1 cellular context compared by ENCODE assay signal in the genomic region with DNA sequence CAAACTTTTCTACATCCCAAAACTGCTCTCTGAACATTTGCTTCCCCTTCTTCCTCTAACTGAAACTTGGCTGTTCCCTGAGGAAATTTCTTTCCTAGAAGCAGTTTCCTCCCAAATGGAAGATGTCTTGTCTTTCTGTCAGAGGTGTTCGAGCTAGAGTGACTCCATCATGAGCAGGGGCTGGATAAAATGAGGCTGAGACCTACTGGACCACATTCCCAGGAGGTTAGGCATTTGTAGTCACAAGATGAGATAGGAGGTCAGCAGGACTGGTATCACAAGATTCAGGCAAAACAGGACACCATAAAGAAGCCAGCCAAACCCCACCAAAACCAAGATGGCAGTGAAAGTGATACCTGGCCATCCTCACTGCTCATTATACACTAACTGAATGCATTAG.
A peak's percentile ranks its signal among the peaks of the same experiment; 100 is the strongest.
TF ChIP-seq lines count a peak whose summit lies in the region.

No MANE protein-coding gene starts in this region.

TF ChIP-seq in A549, 52 proteins besides CTCF, POLR2A, EP300 and RAD21 (continued from another document):
- TF ChIP-seq, protein P1, sequence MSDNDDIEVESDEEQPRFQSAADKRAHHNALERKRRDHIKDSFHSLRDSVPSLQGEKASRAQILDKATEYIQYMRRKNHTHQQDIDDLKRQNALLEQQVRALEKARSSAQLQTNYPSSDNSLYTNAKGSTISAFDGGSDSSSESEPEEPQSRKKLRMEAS (IDR thresholded peaks at IDR 0.05): 0 out of 2 replicates have a peak, but pooled peaks have one; percentile 2
- TF ChIP-seq MYC (IDR thresholded peaks at IDR 0.05; ENCODE audit: borderline replicate concordance, low read length): no peak
- peak; percentile 31; the same call in 1 of the 2 replicates for TF ChIP-seq HOXB13 (CRISPR knock-in tag; IDR thresholded peaks at IDR 0.05; ENCODE audit: low read depth)
- no peak for TF ChIP-seq JUNB (IDR thresholded peaks at IDR 0.05)
- TF ChIP-seq CHD4 (IDR thresholded peaks at IDR 0.05; ENCODE audit: borderline replicate concordance): no peak
TF ChIP-seq in A549: peak in this region for 2.
